ENCODE assay signal across 21 cellular contexts in genomic region chr2:71673402-71673795, GRCh38.
"Had no signal": no experiment of that assay in that cellular context is flagged by ENCODE, and none has a peak within 500 bp of the region (broad histone marks: within the 10 kb centered on the region; RNA-seq: fewer than 3 reads in every experiment).

No MANE protein-coding gene starts in this region.

- H3K4me3 ChIP-seq: ascending aorta, body of pancreas, SJCRH30 had no signal

- H3K27me3 ChIP-seq: ascending aorta, body of pancreas, SJCRH30 had no signal

- H3K27ac Mint-ChIP-seq: activated naive CD4-positive, alpha-beta T cell treated with anti-CD3 and anti-CD28 coated beads, Interleukin-2, amount 50 U/mL, for 24 hours; activated T-helper 17 cell treated with anti-CD3 and anti-CD28 coated beads, Interleukin-2, amount 50 U/mL, for 72 hours; IgD-negative memory B cell; T-helper 1 cell treated with Interleukin-12 subunit alpha and Interleukin-12 subunit beta and Interleukin-4 antibody, amounts not matched to agents 30 μg/mL and 1 μg/mL, for 36 hours had no signal

- H3K36me3 ChIP-seq: ascending aorta, SJCRH30 had no signal

- H3K9me3 ChIP-seq: ascending aorta, body of pancreas, SJCRH30 had no signal

- H3K36me3 Mint-ChIP-seq: activated naive CD4-positive, alpha-beta T cell treated with anti-CD3 and anti-CD28 coated beads, Interleukin-2, amount 50 U/mL, for 24 hours; IgD-negative memory B cell had no signal

- H3K4me1 Mint-ChIP-seq: activated naive CD4-positive, alpha-beta T cell treated with anti-CD3 and anti-CD28 coated beads, Interleukin-2, amount 50 U/mL, for 24 hours; activated T-helper 17 cell treated with anti-CD3 and anti-CD28 coated beads, Interleukin-2, amount 50 U/mL, for 72 hours had no signal

- H3K27ac ChIP-seq: ascending aorta, body of pancreas, SJCRH30 had no signal

- ATAC-seq: activated CD4-positive, CD25-positive, alpha-beta regulatory T cell treated with anti-CD3 and anti-CD28 coated beads, Interleukin-2, amount 50 U/mL, for 24 hours; activated T-helper 17 cell treated with anti-CD3 and anti-CD28 coated beads, Interleukin-2, amount 50 U/mL, for 72 hours; body of pancreas; Panc1; Right ventricle myocardium inferior had no signal

- H3K27me3 Mint-ChIP-seq: activated naive CD4-positive, alpha-beta T cell treated with anti-CD3 and anti-CD28 coated beads, Interleukin-2, amount 50 U/mL, for 24 hours had no signal

- H3K4me1 ChIP-seq: ascending aorta, SJCRH30 had no signal

- H3K4me3 Mint-ChIP-seq: activated naive CD4-positive, alpha-beta T cell treated with anti-CD3 and anti-CD28 coated beads, Interleukin-2, amount 50 U/mL, for 24 hours; activated T-helper 17 cell treated with anti-CD3 and anti-CD28 coated beads, Interleukin-2, amount 50 U/mL, for 72 hours; IgD-negative memory B cell; T-helper 1 cell treated with Interleukin-12 subunit alpha and Interleukin-12 subunit beta and Interleukin-4 antibody, amounts not matched to agents 30 μg/mL and 1 μg/mL, for 36 hours had no signal

- DNase-seq: activated CD4-positive, alpha-beta T cell treated with anti-CD3 and anti-CD28 coated beads for 48 hours; activated CD4-positive, alpha-beta T cell treated with anti-CD3 and anti-CD28 coated beads, Interleukin-2, amount 50 U/mL, for 48 hours; activated T-cell treated with anti-CD3 and anti-CD28 coated beads for 4 hours; KG1; NCI-H1048; NCI-H2029; NCI-H345; NCI-H510A; NCI-H526 treated with DMSO at 0.1 percent for 48 hours; NCI-H82; RPMI8226 had no signal

- H3K9me3 Mint-ChIP-seq: activated naive CD4-positive, alpha-beta T cell treated with anti-CD3 and anti-CD28 coated beads, Interleukin-2, amount 50 U/mL, for 24 hours; activated T-helper 17 cell treated with anti-CD3 and anti-CD28 coated beads, Interleukin-2, amount 50 U/mL, for 72 hours; IgD-negative memory B cell; T-helper 1 cell treated with Interleukin-12 subunit alpha and Interleukin-12 subunit beta and Interleukin-4 antibody, amounts not matched to agents 30 μg/mL and 1 μg/mL, for 36 hours had no signal
